8 cellular contexts compared by ENCODE assay signal in the genomic region with DNA sequence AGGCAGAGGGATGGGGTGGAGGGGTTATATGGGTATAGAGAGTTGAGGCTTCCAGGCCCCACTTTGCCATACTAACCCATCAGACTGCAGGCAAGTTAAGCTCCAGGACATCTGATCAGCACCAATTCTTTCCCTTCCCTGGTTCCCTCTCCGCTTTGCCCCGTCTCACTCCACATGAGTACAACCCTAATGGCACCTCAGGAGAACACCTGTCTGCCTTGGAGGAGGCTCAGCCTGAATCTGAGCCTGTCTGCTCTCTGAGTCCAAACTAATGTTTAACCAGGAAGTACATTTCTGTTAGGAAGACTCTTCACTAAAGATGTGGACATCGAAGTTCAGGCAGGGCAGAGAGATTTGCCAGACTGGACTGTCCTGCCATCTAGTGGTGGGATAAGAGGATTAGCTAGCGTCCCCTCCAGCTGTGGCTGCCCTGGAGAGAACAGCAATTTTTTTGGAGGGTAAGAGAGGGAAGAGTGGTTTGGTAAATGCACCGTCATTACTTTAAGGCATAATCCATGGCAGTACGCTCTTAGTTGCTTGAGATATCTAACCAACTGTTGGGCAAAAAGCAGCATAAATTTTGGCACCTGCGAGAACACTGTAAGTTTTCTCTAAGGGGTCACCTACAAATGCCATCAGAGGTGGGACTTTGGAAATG. TPM values are rescaled to one million over a fixed set of nuclear protein-coding genes. Genes with fewer than 3 reads are reported as not detected.
A peak's percentile ranks its signal among the peaks of the same experiment; 100 is the strongest.
DNase-seq lines count a peak whose midpoint lies in the region; ATAC-seq and TF ChIP-seq lines count a peak whose summit lies in the region.

No MANE protein-coding gene starts in this region.

- ATAC-seq in GM21786 (IDR thresholded peaks at IDR 0.05; ENCODE audit: unreplicated experiment) (peak; percentile 58), left ventricle myocardium superior (peak; percentile 93)

- no peaks in the 10 kb centered on the region for H3K36me3 Mint-ChIP-seq in Caco-2 (ENCODE audit: insufficient read depth, unreplicated experiment)

- peaks cover 16% of the 10 kb centered on the region for H3K4me1 ChIP-seq in Caco-2
- peaks cover 0 to 11% (median 10%) of the 10 kb centered on the region in 4 donors for H3K4me1 ChIP-seq in sigmoid colon

- CTCF ChIA-PET in Caco-2 (lab: Charles Lee), result interaction anchor here (0.6 to 3.9 kb wide), 17 partner anchors 12 to 168 kb away, joined by 3 to 72 read pairs (median 4); a partner anchor contains a TSS

- peak overlapping the region in 1 of 4 donors; percentile 30 for H3K27ac ChIP-seq in sigmoid colon

- TF ChIP-seq CTCF in Caco-2 (IDR thresholded peaks at IDR 0.05; ENCODE audit: insufficient read depth in 1 of 2, low read depth in 1 of 2, low read length in 1 of 2, severe bottlenecking in 1 of 2, unreplicated experiment in 1 of 2) (peak; percentile 86), sigmoid colon (IDR thresholded peaks at IDR 0.05) (peak; percentile 84 to 93 (median 91))

- TF ChIP-seq POLR2A in sigmoid colon (IDR thresholded peaks at IDR 0.05), result no peak

- 14 to 35% methylated on average over 7 of the region's 7 CpGs for WGBS in sigmoid colon, 2 donors

- H3K36me3 ChIP-seq in Caco-2 (ENCODE audit: control insufficient read depth, insufficient read depth, low read length) (no peaks in the 10 kb centered on the region), sigmoid colon (no peaks in the 10 kb centered on the region)

- H3K4me3 Mint-ChIP-seq in Caco-2 (ENCODE audit: unreplicated experiment), result no peak overlapping the region

- peaks cover 14% of the 10 kb centered on the region for H3K4me1 Mint-ChIP-seq in Caco-2 (ENCODE audit: low read depth, unreplicated experiment)

- H3K9me3 Mint-ChIP-seq in Caco-2 (ENCODE audit: unreplicated experiment), result peaks cover 1% of the 10 kb centered on the region

- H3K9me3 ChIP-seq in Caco-2 (no peaks in the 10 kb centered on the region), sigmoid colon (no peaks in the 10 kb centered on the region)

- no TSS peak for BruUV-seq in Caco-2 (replicated peaks; lab: Mats Ljungman, UMichigan)

- DNase-seq in Caco-2 (peak; percentile 86 to 89), NCI-H1694 (lab: John Stamatoyannopoulos, UW) (peak; percentile 82), T-helper 1 cell (peak; percentile 14 to 71 (median 42)), amygdala (lab: John Stamatoyannopoulos, UW) (peak in 50 of 56 donors; percentile 2 to 81 (median 38)), left ventricle myocardium superior (peak; percentile 44), sigmoid colon (peak; percentile 91), mesenteric fat pad (ENCODE audit: low spot score) (no peak)

- H3K27ac Mint-ChIP-seq in Caco-2 (ENCODE audit: unreplicated experiment), result no peak overlapping the region

- H3K27me3 Mint-ChIP-seq in Caco-2 (ENCODE audit: insufficient read depth, unreplicated experiment), result no peaks in the 10 kb centered on the region

- no peak for TF ChIP-seq EP300 in sigmoid colon (IDR thresholded peaks at IDR 0.05)

- H3K4me3 ChIP-seq in Caco-2 (ENCODE audit: low read depth, low read length) (no peak overlapping the region), sigmoid colon (no peak overlapping the region)

- H3K27me3 ChIP-seq in Caco-2 (replicated peaks; ENCODE audit: control insufficient read depth, insufficient read depth, low read length), result no peaks in the 10 kb centered on the region
- no peaks in the 10 kb centered on the region for H3K27me3 ChIP-seq in sigmoid colon

- POLR2A ChIA-PET in Caco-2 (lab: Charles Lee), result interaction anchor here (0.6 to 1.5 kb wide), 2 partner anchors 11 to 83 kb away, joined by 3 to 7 read pairs; no protein-coding TSS in a partner anchor

- intact Hi-C loops in Caco-2 (cut with micrococcal nuclease; ENCODE audit: unreplicated experiment), result loop anchor here (1.0 kb wide), 4 partner anchors 68 to 158 kb away; no protein-coding TSS in a partner anchor
- intact Hi-C loops in left ventricle myocardium superior (cut with micrococcal nuclease), result loop anchor here (5.0 to 10.0 kb wide), 2 partner anchors 69 to 156 kb away; no protein-coding TSS in a partner anchor
- intact Hi-C loops in sigmoid colon (cut with DNase I), result loop anchor here (1.0 to 5.0 kb wide), 3 partner anchors 68 to 159 kb away; no protein-coding TSS in a partner anchor

RNA-seq across cellular contexts. Expression of a gene that starts 29.2 kb away (rescaled TPM):
- 4.0 and 4.5 TPM in 2 replicates for total RNA-seq in Caco-2 (2022)
- total RNA-seq in left ventricle myocardium superior, result 0.47 TPM
- total RNA-seq in sigmoid colon, result 1 to 10 TPM; 2.2 to 5.7 (median 3.9) TPM
- polyA plus RNA-seq in sigmoid colon, result 10 to 100 TPM; 25.5 to 40.5 (median 37.2) TPM
- total RNA-seq in mesenteric fat pad, result 3.1 TPM

RNA-seq across cellular contexts. Expression of a gene that starts 47.8 kb away (rescaled TPM):
- total RNA-seq in Caco-2 (2022) (7.1 and 7.9 TPM in 2 replicates), left ventricle myocardium superior (6.3 TPM), sigmoid colon (1 to 10 TPM; 5.0 to 8.1 (median 7.4) TPM), mesenteric fat pad (6.6 TPM)
- polyA plus RNA-seq in sigmoid colon, result 1 to 10 TPM in 2 of 3 donors, under 1 TPM in 1; 0.46 to 3.0 (median 1.8) TPM
